8 cellular contexts compared by ENCODE assay signal in the genomic region with DNA sequence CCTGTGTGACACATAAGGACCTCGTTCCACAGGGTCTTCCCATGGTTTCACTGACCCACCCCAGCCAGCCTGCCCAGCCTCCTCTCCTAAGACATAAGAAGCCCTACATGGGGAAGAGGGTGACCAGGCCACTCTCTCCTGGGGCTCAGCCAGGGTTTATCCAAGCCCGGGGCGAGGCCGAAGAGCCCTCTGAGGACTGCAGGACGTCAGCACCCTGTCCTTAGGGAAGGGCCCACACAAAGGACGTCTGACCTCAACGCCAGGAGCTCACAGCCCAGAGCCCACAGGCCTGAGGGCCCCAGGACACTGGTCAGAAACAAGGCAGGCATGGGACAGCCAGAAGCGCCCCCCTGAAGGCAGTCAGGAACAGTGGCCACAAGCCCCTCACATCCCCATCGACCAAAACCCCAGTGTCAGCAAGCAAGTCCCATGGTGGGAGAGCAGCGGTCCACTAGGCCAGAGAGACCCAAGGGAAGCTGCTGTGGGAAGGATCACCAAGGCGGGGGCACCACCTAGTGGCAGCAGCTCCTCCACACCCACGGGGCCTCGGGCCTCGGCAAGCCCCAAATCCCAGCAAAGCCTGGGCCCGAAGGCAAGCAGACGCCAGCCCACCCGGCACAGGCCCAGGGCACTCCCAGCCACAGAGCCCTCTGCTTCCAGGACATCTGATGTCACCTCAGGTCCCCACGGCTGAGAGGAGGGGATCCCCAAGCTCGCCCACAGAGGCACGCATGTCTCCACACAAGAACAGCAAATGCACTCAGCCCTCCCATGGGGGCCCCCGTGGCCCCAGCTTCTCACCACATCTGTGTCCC. TPM values are rescaled to one million over a fixed set of nuclear protein-coding genes. Genes with fewer than 3 reads are reported as not detected.
DNase-seq lines count a peak whose midpoint lies in the region; ATAC-seq and TF ChIP-seq lines count a peak whose summit lies in the region.

No MANE protein-coding gene starts in this region.

- H3K4me3 ChIP-seq in fibroblast of the aortic adventitia (ENCODE audit: low read depth, low read length) = no peak overlapping the region

- peak; percentile 91 for TF ChIP-seq CTCF in fibroblast of the aortic adventitia (IDR thresholded peaks at IDR 0.05; ENCODE audit: insufficient read depth, low read length)

- ATAC-seq in HG02798 (IDR thresholded peaks at IDR 0.05; ENCODE audit: poor library complexity, unreplicated experiment) = peak; percentile 70

- DNase-seq in activated T-cell treated with anti-CD3 and anti-CD28 coated beads for 1 hour (ENCODE audit: low read depth) (peak; percentile 29), activated T-cell treated with anti-CD3 and anti-CD28 coated beads for 4 hours (no peak), NCI-H748 (lab: John Stamatoyannopoulos, UW; ENCODE audit: unreplicated experiment) (peak; percentile 63), fibroblast of the aortic adventitia (ENCODE audit: low read depth) (peak; percentile 79), non-pigmented ciliary epithelial cell (ENCODE audit: low read depth) (peak; percentile 23), ureter (ENCODE audit: low spot score) (peak; percentile 73)
- DNase-seq in activated T-cell treated with anti-CD3 and anti-CD28 coated beads, Interleukin-2, amount 50 U/mL, for 48 hours = peak; percentile 54 to 61

RNA-seq across cellular contexts. Expression of a gene that starts 23.4 kb away (rescaled TPM):
- 22.9 and 133 TPM in 2 replicates for total RNA-seq in fibroblast of the aortic adventitia (ENCODE audit: low replicate concordance)
- 41.4 TPM for total RNA-seq in ureter

RNA-seq across cellular contexts. Expression of a gene that starts 32.7 kb away (rescaled TPM):
- total RNA-seq in fibroblast of the aortic adventitia (ENCODE audit: low replicate concordance) (17.7 and 20.7 TPM in 2 replicates), ureter (34.2 TPM)

RNA-seq across cellular contexts. Expression of a gene that starts 32.7 kb away (rescaled TPM):
- 8.3 and 16.3 TPM in 2 replicates for total RNA-seq in fibroblast of the aortic adventitia (ENCODE audit: low replicate concordance)
- 8.9 TPM for total RNA-seq in ureter
